11 cellular contexts compared by ENCODE assay signal in the genomic region with DNA sequence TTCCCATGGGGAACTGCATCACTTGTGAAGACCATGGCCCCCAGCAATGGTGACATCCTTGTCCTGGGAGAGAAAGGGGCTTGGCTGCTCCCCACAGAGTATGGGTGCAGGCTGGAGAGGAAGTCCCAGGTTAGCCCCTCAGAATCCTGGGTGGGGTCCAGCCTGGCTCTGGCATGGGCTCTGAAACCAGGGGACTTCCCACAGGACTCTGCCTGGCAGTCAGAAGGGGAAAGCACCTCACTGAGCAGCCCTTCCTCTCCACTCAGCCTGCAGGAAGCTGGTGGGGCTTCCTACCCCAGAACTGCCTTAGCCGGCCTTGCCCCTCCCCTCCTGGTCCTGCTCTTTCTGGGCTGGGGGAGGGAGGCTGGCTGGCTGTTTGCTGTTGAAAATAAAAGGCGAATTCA. TPM values are rescaled to one million over a fixed set of nuclear protein-coding genes. Genes with fewer than 3 reads are reported as not detected.
DNase-seq lines count a peak whose midpoint lies in the region; ATAC-seq, FAIRE-seq and TF ChIP-seq lines count a peak whose summit lies in the region.
"Had no signal": no experiment of that assay in that cellular context is flagged by ENCODE, and none has a peak within 500 bp of the region (broad histone marks: within the 10 kb centered on the region; RNA-seq: fewer than 3 reads in every experiment).

No MANE protein-coding gene starts in this region.

- peak overlapping the region; percentile 8 for H3K27ac ChIP-seq in KOPT-K1 (ENCODE audit: low read depth, low read length, poor library complexity, severe bottlenecking)
- no peak overlapping the region for H3K27ac ChIP-seq in keratinocyte (ENCODE audit: control insufficient read depth, insufficient read depth, low read length)
- H3K27ac ChIP-seq: ascending aorta had no signal

- H3K4me1 ChIP-seq in keratinocyte (ENCODE audit: control insufficient read depth, extremely low read depth, insufficient read depth, low read length), result peaks cover 14% of the 10 kb centered on the region
- H3K4me1 ChIP-seq: ascending aorta had no signal

- FAIRE-seq in keratinocyte (lab: Jason Lieb, UNC), result no peak

- dilution Hi-C loops in keratinocyte (cut with MboI; ENCODE audit: extremely low pct_ligation_motif_present, low sequenced_read_pairs), result no loop called here

- H2AFZ ChIP-seq in keratinocyte (ENCODE audit: control insufficient read depth, low read length), result peak overlapping the region; percentile 68

- no peaks in the 10 kb centered on the region for H3K9me3 ChIP-seq in KOPT-K1 (ENCODE audit: insufficient read depth, low read length, poor library complexity, severe bottlenecking)
- H3K9me3 ChIP-seq in keratinocyte (ENCODE audit: control insufficient read depth, low read depth, low read length), result no peaks in the 10 kb centered on the region
- H3K9me3 ChIP-seq: ascending aorta had no signal

- TF ChIP-seq CTCF in keratinocyte (optimal IDR thresholded peaks at IDR 0.05 in 1 of 3, IDR thresholded peaks at IDR 0.05 in 1 of 3, conservative IDR thresholded peaks at IDR 0.05 in 1 of 3; ENCODE audit: extremely low read depth in 1 of 3, insufficient read depth in 2 of 3, low read length in 3 of 3), result no peak

- ATAC-seq in GM19025 (IDR thresholded peaks at IDR 0.05; ENCODE audit: low read depth, unreplicated experiment) (peak; percentile 42), HG03439 (IDR thresholded peaks at IDR 0.05; ENCODE audit: unreplicated experiment) (no peak), GM21360 (IDR thresholded peaks at IDR 0.05; ENCODE audit: unreplicated experiment) (no peak)

- no peaks in the 10 kb centered on the region for H3K79me2 ChIP-seq in keratinocyte (ENCODE audit: control insufficient read depth, insufficient read depth, low read length)

- H3K4me2 ChIP-seq in keratinocyte (ENCODE audit: control insufficient read depth, extremely low read depth, insufficient read depth, low read depth, low read length), result no peak overlapping the region

- H3K9ac ChIP-seq in keratinocyte (ENCODE audit: control insufficient read depth, extremely low read depth, insufficient read depth, low read length), result no peak overlapping the region

- H3K36me3 ChIP-seq in KOPT-K1 (ENCODE audit: insufficient read depth, low read length), result no peaks in the 10 kb centered on the region
- H3K36me3 ChIP-seq in keratinocyte (ENCODE audit: control insufficient read depth in 2 of 2, extremely low read depth in 1 of 2, insufficient read depth in 2 of 2, low read length in 2 of 2), result no peaks in the 10 kb centered on the region
- H3K36me3 ChIP-seq: ascending aorta had no signal

- no peaks in the 10 kb centered on the region for H3K9me1 ChIP-seq in keratinocyte (ENCODE audit: control insufficient read depth, extremely low read depth, insufficient read depth, low read length)

- H4K20me1 ChIP-seq in keratinocyte (ENCODE audit: control insufficient read depth, extremely low read depth, insufficient read depth, low read length), result no peaks in the 10 kb centered on the region

- H3K27me3 ChIP-seq in keratinocyte (ENCODE audit: control insufficient read depth, extremely low read depth, insufficient read depth, low read length), result peaks cover 24% of the 10 kb centered on the region
- H3K27me3 ChIP-seq: ascending aorta had no signal

- no peak overlapping the region for H3K4me3 ChIP-seq in keratinocyte (ENCODE audit: control insufficient read depth in 2 of 3, extremely low read depth in 1 of 3, insufficient read depth in 2 of 3, low read depth in 1 of 3, low read length in 3 of 3)
- H3K4me3 ChIP-seq: ascending aorta had no signal

- DNase-seq in GDM1 (lab: John Stamatoyannopoulos, UW), result peak; percentile 39
- DNase-seq in keratinocyte (ENCODE audit: low read depth, low spot score), result no peak
- DNase-seq in DMS53 (lab: John Stamatoyannopoulos, UW), result no peak
- no peak for DNase-seq in OCI-M2 (lab: John Stamatoyannopoulos, UW; ENCODE audit: unreplicated experiment)
- DNase-seq: COR-L47, retina had no signal

RNA-seq across cellular contexts. Expression of a gene that starts 3.7 kb away (rescaled TPM):
- polyA plus RNA-seq in keratinocyte, result 0.05 to 0.06 TPM in 2 of 3 replicates, not detected in the other
- not detected for polyA plus RNA-seq in keratinocyte (2011; ENCODE audit: low read depth)
- polyA plus RNA-seq in keratinocyte (2011; cell fraction: cytosol; rRNA removed), result not detected in 2 replicates
- 0.15 and 0.48 TPM in 2 replicates for polyA plus RNA-seq in keratinocyte (2011; cell fraction: nucleus; rRNA removed)
- polyA plus RNA-seq in keratinocyte (2012; ENCODE audit: low replicate concordance), result 0.20 TPM in 1 of 2 replicates, not detected in the other
- polyA minus RNA-seq in keratinocyte, result not detected in 3 replicates
- polyA minus RNA-seq in keratinocyte (2011; cell fraction: cytosol; rRNA and poly(A)+ RNA removed), result not detected
- 0.32 TPM in 1 of 2 replicates, not detected in the other for polyA minus RNA-seq in keratinocyte (2011; cell fraction: nucleus; rRNA and poly(A)+ RNA removed)

RNA-seq across cellular contexts. Expression of a gene that starts 35.1 kb away (rescaled TPM):
- 1.6 to 2.8 TPM (median 1.9 TPM) in 3 replicates for polyA plus RNA-seq in keratinocyte
- 3.4 TPM for polyA plus RNA-seq in keratinocyte (2011; ENCODE audit: low read depth)
- 0.98 and 2.6 TPM in 2 replicates for polyA plus RNA-seq in keratinocyte (2011; cell fraction: cytosol; rRNA removed)
- polyA plus RNA-seq in keratinocyte (2011; cell fraction: nucleus; rRNA removed), result 2.4 and 3.3 TPM in 2 replicates
- 3.0 and 4.9 TPM in 2 replicates for polyA plus RNA-seq in keratinocyte (2012; ENCODE audit: low replicate concordance)
- 0.86 to 4.1 TPM (median 0.93 TPM) in 3 replicates for polyA minus RNA-seq in keratinocyte
- polyA minus RNA-seq in keratinocyte (2011; cell fraction: cytosol; rRNA and poly(A)+ RNA removed), result 3.1 TPM
- polyA minus RNA-seq in keratinocyte (2011; cell fraction: nucleus; rRNA and poly(A)+ RNA removed), result 1.0 and 2.4 TPM in 2 replicates
